ENCODE assay signal across 15 cellular contexts in genomic region chr14:81070511-81070910, GRCh38.
DNase-seq lines count a peak whose midpoint lies in the region; ATAC-seq and TF ChIP-seq lines count a peak whose summit lies in the region.
"Had no signal": no experiment of that assay in that cellular context is flagged by ENCODE, and none has a peak within 500 bp of the region (broad histone marks: within the 10 kb centered on the region; RNA-seq: fewer than 3 reads in every experiment).

No MANE protein-coding gene starts in this region.

- H3K4me3 Mint-ChIP-seq in MCF 10A (ENCODE audit: unreplicated experiment): no peak overlapping the region
- H3K4me3 Mint-ChIP-seq: CD4-positive, CD25-positive, alpha-beta regulatory T cell; IgD-negative memory B cell had no signal

- peaks cover 4 to 12% of the 10 kb centered on the region in 2 donors for H3K9me3 ChIP-seq in breast epithelium
- H3K9me3 ChIP-seq: HAP-1 had no signal

- H3K4me1 ChIP-seq in breast epithelium: no peaks in the 10 kb centered on the region
- H3K4me1 ChIP-seq: BLaER1 treated with 17β-estradiol and CSF1 and Interleukin-3, amounts not matched to agents 10 nM and 100 nM; HAP-1 had no signal

- no peaks in the 10 kb centered on the region for H3K4me1 Mint-ChIP-seq in MCF 10A (ENCODE audit: insufficient read depth, unreplicated experiment)
- H3K4me1 Mint-ChIP-seq: CD4-positive, CD25-positive, alpha-beta regulatory T cell; IgD-negative memory B cell had no signal

- no TSS peak for BruUV-seq in MCF 10A (replicated peaks; lab: Mats Ljungman, UMichigan)

- H3K27ac ChIP-seq in breast epithelium: no peak overlapping the region
- H3K27ac ChIP-seq: BLaER1 treated with 17β-estradiol and CSF1 and Interleukin-3, amounts not matched to agents 10 nM and 100 nM had no signal

- no peak overlapping the region for H3K27ac Mint-ChIP-seq in MCF 10A (ENCODE audit: low read depth, unreplicated experiment)
- H3K27ac Mint-ChIP-seq: CD4-positive, CD25-positive, alpha-beta regulatory T cell; IgD-negative memory B cell had no signal

- TF ChIP-seq CTCF in MCF 10A (IDR thresholded peaks at IDR 0.05; ENCODE audit: unreplicated experiment): no peak
- no peak for TF ChIP-seq CTCF in breast epithelium (IDR thresholded peaks at IDR 0.05)

- H3K27me3 ChIP-seq in breast epithelium: no peaks in the 10 kb centered on the region
- H3K27me3 ChIP-seq: BLaER1 treated with 17β-estradiol and CSF1 and Interleukin-3, amounts not matched to agents 10 nM and 100 nM had no signal

- no peaks in the 10 kb centered on the region for H3K27me3 Mint-ChIP-seq in MCF 10A (ENCODE audit: insufficient read depth, unreplicated experiment)
- H3K27me3 Mint-ChIP-seq: CD4-positive, CD25-positive, alpha-beta regulatory T cell; IgD-negative memory B cell had no signal

- H3K36me3 ChIP-seq in breast epithelium: no peaks in the 10 kb centered on the region
- H3K36me3 ChIP-seq: BLaER1 treated with 17β-estradiol and CSF1 and Interleukin-3, amounts not matched to agents 10 nM and 100 nM; HAP-1 had no signal

- POLR2A ChIA-PET in MCF 10A (lab: Yijun Ruan, JAX): no interaction called here

- no peak overlapping the region for H3K4me3 ChIP-seq in breast epithelium
- H3K4me3 ChIP-seq: BLaER1 treated with 17β-estradiol and CSF1 and Interleukin-3, amounts not matched to agents 10 nM and 100 nM; GM12878; HAP-1 had no signal

- peak; percentile 43 for DNase-seq in DMS79 treated with DMSO at 0.1 percent for 48 hours (lab: John Stamatoyannopoulos, UW)
- DNase-seq in DMS79 (lab: John Stamatoyannopoulos, UW): no peak
- DNase-seq in MCF 10A (ENCODE audit: unreplicated experiment): peak; percentile 4
- DNase-seq in breast epithelium (ENCODE audit: low spot score in 2 of 2): no peak
- peak; percentile 14 for DNase-seq in NCI-H69 (lab: John Stamatoyannopoulos, UW)
- DNase-seq: ACHN; Calu3; CD4-positive, CD25-positive, alpha-beta regulatory T cell; DMS153 had no signal

- CTCF ChIA-PET in MCF 10A (lab: Yijun Ruan, JAX): interaction anchor here (1.5 kb wide), 1 partner anchor 74 kb away, joined by 9 read pairs; no protein-coding TSS in a partner anchor

- intact Hi-C loops in MCF 10A (cut with micrococcal nuclease) (no loop called here), breast epithelium (cut with DNase I; ENCODE audit: low total_unique reads) (no loop called here)

- H3K9me3 Mint-ChIP-seq in MCF 10A (ENCODE audit: unreplicated experiment): peaks cover 10% of the 10 kb centered on the region

- ATAC-seq in GM21786 (IDR thresholded peaks at IDR 0.05; ENCODE audit: unreplicated experiment) (no peak), GM19455 (IDR thresholded peaks at IDR 0.05; ENCODE audit: unreplicated experiment) (no peak)
- ATAC-seq: GM12878 had no signal

- H3K36me3 Mint-ChIP-seq in MCF 10A (ENCODE audit: insufficient read depth, unreplicated experiment): no peaks in the 10 kb centered on the region
- H3K36me3 Mint-ChIP-seq: CD4-positive, CD25-positive, alpha-beta regulatory T cell had no signal

- TF ChIP-seq POLR2A in breast epithelium (IDR thresholded peaks at IDR 0.05): no peak

Comparison
In these comparisons a context has a peak if more than half of its experiments do, and no peak if none do; other contexts are left out.
1. DNase-seq: peak in DMS79 treated with DMSO at 0.1 percent for 48 hours (single experiment), MCF 10A (single experiment) and NCI-H69 (single experiment); none in DMS79 (single experiment) and breast epithelium (0 of 2).